Comparison of ENCODE assay signal across 14 cellular contexts in genomic region chr10:34967411-34967880, GRCh38.
DNase-seq lines count a peak whose midpoint lies in the region; ATAC-seq, FAIRE-seq and TF ChIP-seq lines count a peak whose summit lies in the region.
"Had no signal": no experiment of that assay in that cellular context is flagged by ENCODE, and none has a peak within 500 bp of the region (broad histone marks: within the 10 kb centered on the region; RNA-seq: fewer than 3 reads in every experiment).

No MANE protein-coding gene starts in this region.

- H2AFZ ChIP-seq in IMR-90 (replicated peaks; ENCODE audit: low read length, poor library complexity) (peak overlapping the region; percentile 13), H1 (ENCODE audit: low read length) (0 out of 2 replicates have a peak overlapping the region, but pooled peaks have one; percentile 20)

- H3K4ac ChIP-seq in IMR-90 (ENCODE audit: low read depth, low read length) (no peak overlapping the region), H1 (replicated peaks; ENCODE audit: insufficient read length, low read depth, low read length) (no peak overlapping the region)

- CTCF ChIA-PET in IMR-90 (lab: Yijun Ruan, JAX) (no interaction called here), H1 (lab: Charles Lee; ENCODE audit: partially characterized antibody) (interaction anchor here (0.6 to 1.2 kb wide), 4 partner anchors 59 to 608 kb away, joined by 3 to 5 read pairs (median 4); no protein-coding TSS in a partner anchor)

- TF ChIP-seq POLR2A in IMR-90 (IDR thresholded peaks at IDR 0.05; ENCODE audit: low read depth, low read length) (no peak), H1 (IDR thresholded peaks at IDR 0.05; ENCODE audit: control extremely low read depth in 1 of 2, low read depth in 2 of 2, low read length in 2 of 2) (no peak)

- H3K9me1 ChIP-seq in IMR-90 (ENCODE audit: insufficient read depth, low read length), result 0 out of 2 replicates have a peak, but pooled peaks cover 5% of the 10 kb centered on the region

- H2BK5ac ChIP-seq in IMR-90 (ENCODE audit: low read depth, low read length, poor library complexity, severe bottlenecking) (no peak overlapping the region), H1 (ENCODE audit: low read depth, low read length) (no peak overlapping the region)

- no peak overlapping the region for H3K56ac ChIP-seq in IMR-90 (ENCODE audit: extremely low read depth, insufficient read depth, low read length)
- no peak overlapping the region for H3K56ac ChIP-seq in H1 (replicated peaks; ENCODE audit: insufficient read length, low read depth, low read length)

- H2BK20ac ChIP-seq in IMR-90 (ENCODE audit: low read depth, low read length), result no peak overlapping the region
- H2BK20ac ChIP-seq in H1 (ENCODE audit: low read length), result no peak overlapping the region

- H4K8ac ChIP-seq in IMR-90 (ENCODE audit: low read depth in 2 of 2, low read length in 2 of 2) (no peak overlapping the region), H1 (ENCODE audit: extremely low read depth, insufficient read depth, low read length) (no peak overlapping the region)

- H3K9ac ChIP-seq in IMR-90 (ENCODE audit: low read depth, low read length) (no peak overlapping the region), H1 (replicated peaks in 1 of 4; ENCODE audit: extremely low read depth in 1 of 4, low read depth in 3 of 4, low read length in 3 of 4) (no peak overlapping the region)

- H3K23ac ChIP-seq in IMR-90 (ENCODE audit: low read depth, low read length) (no peak overlapping the region), H1 (ENCODE audit: insufficient read length) (no peak overlapping the region)

- H3K79me1 ChIP-seq in IMR-90 (ENCODE audit: low read depth in 1 of 2, low read length in 2 of 2), result no peaks in the 10 kb centered on the region
- no peaks in the 10 kb centered on the region for H3K79me1 ChIP-seq in H1 (ENCODE audit: low read depth, low read length)

- no peak overlapping the region for H3K18ac ChIP-seq in IMR-90 (ENCODE audit: low read depth, low read length)
- no peak overlapping the region for H3K18ac ChIP-seq in H1 (ENCODE audit: extremely low read depth, low read length)

- H3K27me3 ChIP-seq in IMR-90 (ENCODE audit: control insufficient read depth, insufficient read depth, low read length) (peaks cover 3% of the 10 kb centered on the region; the same call in 1 of the 2 replicates), H1 (replicated peaks in 1 of 4; ENCODE audit: control insufficient read depth in 3 of 4, extremely low read depth in 1 of 4, insufficient read depth in 3 of 4, low read length in 3 of 4) (no peaks in the 10 kb centered on the region)

- TF ChIP-seq CTCF in IMR-90 (conservative IDR thresholded peaks at IDR 0.05; ENCODE audit: low read depth, low read length) (no peak), H1 (IDR thresholded peaks at IDR 0.05; ENCODE audit: control extremely low read depth in 1 of 3, insufficient read depth in 1 of 3, low read depth in 1 of 3, low read length in 3 of 3) (no peak)

- peak; percentile 42 for ATAC-seq in IMR-90 (ENCODE audit: low read depth)
- no peak for ATAC-seq in activated naive CD4-positive, alpha-beta T cell treated with anti-CD3 and anti-CD28 coated beads, Interleukin-2, amount 50 U/mL, for 72 hours
- no peak for ATAC-seq in GM18511 (IDR thresholded peaks at IDR 0.05; ENCODE audit: unreplicated experiment)

- no peaks in the 10 kb centered on the region for H3K79me2 ChIP-seq in H1 (ENCODE audit: control insufficient read depth in 1 of 2, insufficient read depth in 2 of 2, low read length in 2 of 2)

- 53% methylated on average over 4 of the region's 10 CpGs; no CpG with 5 or more reads in 1 of the 2 experiments for WGBS in IMR-90 (ENCODE audit: extremely low coverage in 2 of 2, insufficient read length in 1 of 2), 2 experiments
- 94% methylated on average over 10 of the region's 10 CpGs; no CpG with 5 or more reads in 1 of the 2 experiments for WGBS in H1 (ENCODE audit: extremely low coverage in 1 of 2, insufficient coverage in 1 of 2, insufficient read length in 1 of 2, insufficient replicate concordance in 2 of 2, low coverage in 1 of 2, low lambda C conversion rate in 2 of 2, missing lambda C conversion rate in 1 of 2), 2 experiments

- H4K91ac ChIP-seq in IMR-90 (ENCODE audit: insufficient read depth, low read depth, low read length), result no peak overlapping the region
- no peak overlapping the region for H4K91ac ChIP-seq in H1 (replicated peaks; ENCODE audit: insufficient read length, low read length)

- H2AK9ac ChIP-seq in IMR-90 (replicated peaks; ENCODE audit: low read depth, low read length, poor library complexity), result peak overlapping the region; percentile 9

- no peak overlapping the region for H2BK15ac ChIP-seq in IMR-90 (ENCODE audit: low read depth, low read length)
- no peak overlapping the region for H2BK15ac ChIP-seq in H1 (ENCODE audit: low read length)

- H4K5ac ChIP-seq in IMR-90 (ENCODE audit: low read depth, low read length) (no peak overlapping the region), H1 (ENCODE audit: insufficient read length, low read depth, low read length) (no peak overlapping the region)

- H2BK120ac ChIP-seq in IMR-90 (ENCODE audit: low read depth, low read length) (no peak overlapping the region), H1 (replicated peaks; ENCODE audit: low read depth, low read length) (no peak overlapping the region)

- no peak overlapping the region for H3K4me3 ChIP-seq in IMR-90 (ENCODE audit: insufficient read depth, low read depth, low read length)
- no peak overlapping the region for H3K4me3 ChIP-seq in H1 (ENCODE audit: extremely low read depth in 1 of 4, insufficient read depth in 2 of 4, low read depth in 3 of 4, low read length in 4 of 4)

- H2BK12ac ChIP-seq in H1 (ENCODE audit: low read depth, low read length), result no peak overlapping the region

- FAIRE-seq in H1 (lab: Jason Lieb, UNC), result no peak
- FAIRE-seq: endometrium, TTC549, urothelium cell line had no signal

- dilution Hi-C loops in IMR-90 (cut with HindIII; ENCODE audit: low sequenced_read_pairs, unreplicated experiment), result no loop called here

- in situ Hi-C loops in IMR-90 (cut with MboI; ENCODE audit: low sequenced_read_pairs), result no loop called here

- no peak for TF ChIP-seq EP300 in H1 (IDR thresholded peaks at IDR 0.05; ENCODE audit: borderline replicate concordance in 1 of 2, low read depth in 2 of 2, low read length in 2 of 2)

- H3K4me1 ChIP-seq in IMR-90 (ENCODE audit: control insufficient read depth, insufficient read depth, low read length) (peaks cover 5% of the 10 kb centered on the region), H1 (replicated peaks in 1 of 4; ENCODE audit: control insufficient read depth in 3 of 4, insufficient read depth in 4 of 4, low read length in 3 of 4) (no peaks in the 10 kb centered on the region; a peak in 1 of 7 replicates)

- no peaks in the 10 kb centered on the region for H3K36me3 ChIP-seq in IMR-90 (ENCODE audit: control insufficient read depth, insufficient read depth, low read length)
- H3K36me3 ChIP-seq in H1 (ENCODE audit: control insufficient read depth in 2 of 4, insufficient read depth in 4 of 4, low read length in 3 of 4), result no peaks in the 10 kb centered on the region

- H3K9me3 Mint-ChIP-seq in activated naive CD4-positive, alpha-beta T cell treated with anti-CD3 and anti-CD28 coated beads, Interleukin-2, amount 50 U/mL, for 72 hours, result no peaks in the 10 kb centered on the region

- no peak overlapping the region for H3K27ac ChIP-seq in IMR-90 (ENCODE audit: insufficient read depth, low read length)
- H3K27ac ChIP-seq in H1 (ENCODE audit: low read depth, low read length), result no peak overlapping the region

- H3K4me2 ChIP-seq in IMR-90 (ENCODE audit: low read depth, low read length), result no peak overlapping the region
- H3K4me2 ChIP-seq in H1 (ENCODE audit: insufficient read depth in 1 of 2, low read depth in 2 of 2, low read length in 2 of 2), result no peak overlapping the region

- no peaks in the 10 kb centered on the region for H3K23me2 ChIP-seq in H1 (ENCODE audit: low read depth, low read length)

- DNase-seq in IMR-90 (peak; percentile 38), H1 (ENCODE audit: low read depth in 1 of 2, low spot score in 2 of 2) (no peak), left kidney (ENCODE audit: low read depth, low spot score) (peak; percentile 29), stromal cell of bone marrow (ENCODE audit: low read depth) (peak; percentile 90), NCI-H748 (lab: John Stamatoyannopoulos, UW; ENCODE audit: unreplicated experiment) (no peak)
- DNase-seq in central memory CD4-positive, alpha-beta T cell, result no peak
- no peak for DNase-seq in activated naive CD4-positive, alpha-beta T cell treated with anti-CD3 and anti-CD28 coated beads, Interleukin-2, amount 50 U/mL, for 72 hours (ENCODE audit: low spot score in 2 of 2)
- DNase-seq: activated T-cell treated with anti-CD3 and anti-CD28 coated beads, Interleukin-2, amount 50 U/mL, for 48 hours; NCI-H1105 treated with DMSO at 0.1 percent for 48 hours; stimulated activated CD4-positive, alpha-beta T cell treated with anti-CD3 and anti-CD28 coated beads, Interleukin-4, amount 100 ng/mL, for 1 hour had no signal

- POLR2A ChIA-PET in IMR-90 (lab: Charles Lee; ENCODE audit: unreplicated experiment) (no interaction called here), H1 (lab: Charles Lee; ENCODE audit: partially characterized antibody) (no interaction called here)

- H2AK5ac ChIP-seq in IMR-90 (ENCODE audit: low read depth, low read length) (no peak overlapping the region), H1 (ENCODE audit: low read depth, low read length) (no peak overlapping the region)

- TF ChIP-seq RAD21 in IMR-90 (IDR thresholded peaks at IDR 0.05; ENCODE audit: low read length) (no peak), H1 (IDR thresholded peaks at IDR 0.05 in 1 of 2, conservative IDR thresholded peaks at IDR 0.05 in 1 of 2; ENCODE audit: low read depth in 2 of 2, low read length in 2 of 2) (no peak)

- no TSS peak for BruUV-seq in IMR-90 (replicated peaks; lab: Mats Ljungman, UMichigan)

- H3K9me3 ChIP-seq in IMR-90 (ENCODE audit: control insufficient read depth, insufficient read depth, low read length) (no peaks in the 10 kb centered on the region), H1 (ENCODE audit: insufficient read depth in 2 of 2, low read depth in 1 of 2, low read length in 1 of 2) (no peaks in the 10 kb centered on the region)

- H4K20me1 ChIP-seq in IMR-90 (ENCODE audit: insufficient read depth, low read length) (no peaks in the 10 kb centered on the region), H1 (replicated peaks in 1 of 2; ENCODE audit: control insufficient read depth in 1 of 2, insufficient read depth in 2 of 2, low read length in 2 of 2) (no peaks in the 10 kb centered on the region)

- H3K27ac Mint-ChIP-seq in activated naive CD4-positive, alpha-beta T cell treated with anti-CD3 and anti-CD28 coated beads, Interleukin-2, amount 50 U/mL, for 72 hours, result no peak overlapping the region

- intact Hi-C loops in IMR-90 (cut with micrococcal nuclease), result no loop called here

- H3K14ac ChIP-seq in IMR-90 (replicated peaks; ENCODE audit: low read depth, low read length) (no peak overlapping the region), H1 (ENCODE audit: insufficient read length) (no peak overlapping the region)

- H3K36me3 Mint-ChIP-seq in activated naive CD4-positive, alpha-beta T cell treated with anti-CD3 and anti-CD28 coated beads, Interleukin-2, amount 50 U/mL, for 72 hours, result no peaks in the 10 kb centered on the region

TF ChIP-seq in IMR-90, 13 proteins besides CTCF, POLR2A, EP300 and RAD21 (continues in another document):
- no peak for TF ChIP-seq MAFK (IDR thresholded peaks at IDR 0.05; ENCODE audit: low read depth, low read length)

TF ChIP-seq in H1, 55 proteins besides CTCF, POLR2A, EP300 and RAD21 (continues in another document):
- no peak for TF ChIP-seq CBX8 (IDR thresholded peaks at IDR 0.05; ENCODE audit: borderline replicate concordance, low read depth, low read length)

Comparison
In these comparisons a context has a peak if more than half of its experiments do, and no peak if none do; other contexts are left out.
1. DNase-seq: peak in IMR-90 (single experiment), left kidney (single experiment) and stromal cell of bone marrow (single experiment); none in H1 (0 of 2), central memory CD4-positive, alpha-beta T cell (single experiment), activated naive CD4-positive, alpha-beta T cell treated with anti-CD3 and anti-CD28 coated beads, Interleukin-2, amount 50 U/mL, for 72 hours (0 of 2) and NCI-H748 (single experiment).